ENCODE assay signal across 8 cellular contexts in the genomic region with DNA sequence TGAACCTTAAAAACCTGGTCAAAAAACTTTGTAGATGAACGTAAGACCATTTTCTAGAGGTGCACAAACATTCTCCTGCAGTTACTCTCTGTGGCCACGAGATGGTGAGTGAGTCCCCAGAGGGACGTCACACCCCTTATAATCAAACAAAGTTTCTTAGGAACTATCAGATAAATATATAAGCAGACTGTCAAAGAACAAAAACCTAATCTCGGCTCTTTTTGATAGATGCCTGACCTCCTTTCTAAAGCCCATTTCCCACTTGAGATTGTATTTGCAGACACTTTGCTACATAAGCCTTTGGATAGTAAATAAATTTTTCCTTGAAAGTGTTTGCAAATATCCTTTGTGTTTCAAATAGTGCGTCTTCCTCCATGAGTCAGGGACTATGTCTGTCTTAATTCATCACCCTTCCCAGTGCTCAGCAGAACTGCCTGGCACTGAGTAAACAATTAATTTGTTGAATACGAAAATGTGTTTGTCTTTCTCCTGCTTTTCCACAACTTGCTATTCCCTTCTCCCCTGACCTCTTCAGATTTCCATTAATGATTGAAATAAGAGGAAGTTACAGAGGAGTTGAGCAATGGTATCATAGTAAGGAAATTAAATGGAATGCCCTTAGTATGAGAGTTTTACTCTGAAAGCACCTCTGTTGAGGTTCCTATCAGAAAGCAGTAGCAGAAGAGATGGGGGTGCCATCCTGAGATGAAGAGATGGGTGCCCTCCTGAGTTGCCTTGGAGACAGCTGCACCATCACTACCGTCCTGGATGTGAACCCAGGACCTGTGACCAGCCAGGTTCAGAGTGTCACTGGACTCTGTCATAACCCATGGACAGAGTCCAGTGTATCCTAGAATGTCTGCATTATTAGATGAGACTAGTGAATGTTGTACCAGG. TPM values are rescaled to one million over a fixed set of nuclear protein-coding genes. Genes with fewer than 3 reads are reported as not detected.
A peak's percentile ranks its signal among the peaks of the same experiment; 100 is the strongest.
DNase-seq lines count a peak whose midpoint lies in the region; ATAC-seq and TF ChIP-seq lines count a peak whose summit lies in the region.

No MANE protein-coding gene starts in this region.

- 44 to 45% methylated on average over 7 of the region's 7 CpGs for WGBS in thyroid gland, 2 donors

- TF ChIP-seq CTCF in thyroid gland (IDR thresholded peaks at IDR 0.05), result peak; percentile 60 to 83 (median 74)

- H3K27me3 ChIP-seq in HUES6 (ENCODE audit: control insufficient read depth, insufficient read depth, low read length), result no peaks in the 10 kb centered on the region
- no peaks in the 10 kb centered on the region for H3K27me3 ChIP-seq in SJCRH30
- no peaks in the 10 kb centered on the region for H3K27me3 ChIP-seq in thyroid gland

- no peaks in the 10 kb centered on the region for H3K9me3 ChIP-seq in HUES6 (ENCODE audit: control insufficient read depth, insufficient read depth, low read depth, low read length)
- no peaks in the 10 kb centered on the region for H3K9me3 ChIP-seq in SJCRH30 (replicated peaks)
- H3K9me3 ChIP-seq in thyroid gland, result no peaks in the 10 kb centered on the region

- no peak for TF ChIP-seq POLR2A in thyroid gland (IDR thresholded peaks at IDR 0.05)

- H3K36me3 ChIP-seq in HUES6 (ENCODE audit: control insufficient read depth, insufficient read depth, low read length), result peaks cover 81% of the 10 kb centered on the region
- H3K36me3 ChIP-seq in SJCRH30, result no peaks in the 10 kb centered on the region
- peaks cover 5 to 16% of the 10 kb centered on the region in 2 donors for H3K36me3 ChIP-seq in thyroid gland

- peak; percentile 92 for ATAC-seq in GM19351 (IDR thresholded peaks at IDR 0.05; ENCODE audit: unreplicated experiment)

- H3K4me1 ChIP-seq in HUES6 (ENCODE audit: control insufficient read depth, insufficient read depth, low read length), result peaks cover 20% of the 10 kb centered on the region
- H3K4me1 ChIP-seq in SJCRH30, result no peaks in the 10 kb centered on the region
- H3K4me1 ChIP-seq in thyroid gland, result no peaks in the 10 kb centered on the region

- intact Hi-C loops in thyroid gland (cut with DNase I), result loop anchor here (5.0 kb wide), 1 partner anchor 135 kb away; no protein-coding TSS in a partner anchor

- H3K27ac ChIP-seq in HUES6 (ENCODE audit: low read depth, low read length) (peak overlapping the region; percentile 42; the same call in 1 of the 2 replicates), SJCRH30 (no peak overlapping the region), thyroid gland (no peak overlapping the region)

- H3K9ac ChIP-seq in HUES6 (ENCODE audit: low read length), result peak overlapping the region; percentile 32

- H3K4me3 ChIP-seq in HUES6 (ENCODE audit: low read depth, low read length) (no peak overlapping the region), SJCRH30 (no peak overlapping the region), thyroid gland (replicated peaks in 1 of 3) (no peak overlapping the region)

- DNase-seq in DMS114 treated with DMSO at 0.1 percent for 48 hours (lab: John Stamatoyannopoulos, UW; ENCODE audit: unreplicated experiment) (peak; percentile 58), SJCRH30 (peak; percentile 9 to 64), cerebellar cortex (ENCODE audit: low spot score) (peak; percentile 56), kidney glomerular epithelial cell (lab: John Stamatoyannopoulos, UW) (peak; percentile 36), thyroid gland (peak; percentile 23 to 26), NK-92 (lab: John Stamatoyannopoulos, UW; ENCODE audit: unreplicated experiment) (no peak)

RNA-seq across cellular contexts. Expression of a gene that starts 57.8 kb away (rescaled TPM):
- 26.9 and 29.1 TPM in 2 replicates for total RNA-seq in SJCRH30 (2014; rRNA removed; shearing (Covaris generic))
- 10 to 100 TPM; 12.6 to 13.6 (median 13.2) TPM for total RNA-seq in thyroid gland
